7 cellular contexts compared by ENCODE assay signal in genomic region chr7:73204898-73205297, GRCh38.
DNase-seq lines count a peak whose midpoint lies in the region; ATAC-seq, FAIRE-seq and TF ChIP-seq lines count a peak whose summit lies in the region.
"Not testable (repeated sequence)": the region's sequence is repeated elsewhere in the genome, so short reads cannot be mapped to it uniquely, and the experiment has no call there.

No MANE protein-coding gene starts in this region.

- H3K4me3 ChIP-seq in GM12865 (ENCODE audit: low read depth, low read length); SJSA1; K562: not testable (repeated sequence)

- not testable (repeated sequence) for H3K36me3 ChIP-seq in SJSA1; K562 (ENCODE audit: control insufficient read depth, insufficient read depth, low read length)

- FAIRE-seq in K562 (lab: Jason Lieb, UNC), result not testable (repeated sequence)

- H3K9me3 ChIP-seq in SJSA1 (replicated peaks); K562 (replicated peaks; ENCODE audit: control insufficient read depth, insufficient read depth, low read depth, low read length): not testable (repeated sequence)

- ATAC-seq in K562, result not testable (repeated sequence)
- ATAC-seq in esophagus mucosa, result peak; percentile 55

- not testable (repeated sequence) for TF ChIP-seq POLR2A in K562 (conservative IDR thresholded peaks at IDR 0.05)

- not testable (repeated sequence) for H4K20me1 ChIP-seq in K562 (replicated peaks; ENCODE audit: control insufficient read depth, insufficient read depth, low read length)

- H3K79me2 ChIP-seq in K562 (ENCODE audit: control insufficient read depth, insufficient read depth, low read length), result not testable (repeated sequence)

- not testable (repeated sequence) for H3K4me2 ChIP-seq in K562 (ENCODE audit: insufficient read depth, low read length)

- in situ Hi-C loops in K562 (cut with MboI), result not testable (repeated sequence)

- intact Hi-C loops in K562 (cut with micrococcal nuclease); posterior vena cava (cut with DNase I): not testable (repeated sequence)

- not testable (repeated sequence) for BruUV-seq in K562 (replicated peaks; lab: Mats Ljungman, UMichigan)

- not testable (repeated sequence) for H3K9me1 ChIP-seq in K562 (ENCODE audit: control insufficient read depth, insufficient read depth, low read length)

- TF ChIP-seq EP300 in K562 (IDR thresholded peaks at IDR 0.05; ENCODE audit: low read length), result not testable (repeated sequence)

- peak; percentile 0 for DNase-seq in GM12865 (ENCODE audit: low read depth)
- peak; percentile 41 for DNase-seq in LHCN-M2 (ENCODE audit: low read depth)
- peak; percentile 61 to 67 for DNase-seq in SJSA1 (ENCODE audit: low read depth in 1 of 2, low spot score in 2 of 2)
- not testable (repeated sequence) for DNase-seq in K562 (ENCODE audit: extremely low read depth in 1 of 4, low spot score in 3 of 4)
- peak; percentile 87 for DNase-seq in iris pigment epithelial cell (ENCODE audit: low read depth)
- peak; percentile 0 for DNase-seq in posterior vena cava (ENCODE audit: low spot score)

- not testable (repeated sequence) for TF ChIP-seq CTCF in GM12865 (IDR thresholded peaks at IDR 0.05; ENCODE audit: insufficient read depth, low read depth, low read length, missing control alignments); K562 (IDR thresholded peaks at IDR 0.05 in 2 of 3, conservative IDR thresholded peaks at IDR 0.05 in 1 of 3; ENCODE audit: insufficient read depth in 2 of 3, low read depth in 1 of 3, low read length in 3 of 3)

- POLR2A ChIA-PET in K562 (lab: Yijun Ruan, JAX), result not testable (repeated sequence)

- H3K9ac ChIP-seq in K562 (ENCODE audit: insufficient read depth in 1 of 2, low read depth in 2 of 2, low read length in 2 of 2), result not testable (repeated sequence)

- not testable (repeated sequence) for H3K27ac ChIP-seq in SJSA1; K562 (ENCODE audit: extremely low read depth, low read depth, low read length)

- H3K4me1 ChIP-seq in SJSA1 (replicated peaks); K562 (replicated peaks in 1 of 2; ENCODE audit: control insufficient read depth in 2 of 2, insufficient read depth in 2 of 2, low read length in 2 of 2): not testable (repeated sequence)

- H3K27me3 ChIP-seq in SJSA1 (replicated peaks); K562 (ENCODE audit: control insufficient read depth in 2 of 2, insufficient read depth in 2 of 2, low read length in 2 of 2): not testable (repeated sequence)

- not testable (repeated sequence) for TF ChIP-seq RAD21 in K562 (CRISPR knock-in tag; conservative IDR thresholded peaks at IDR 0.05 in 1 of 2, IDR thresholded peaks at IDR 0.05 in 1 of 2)

- 68% methylated on average over 5 of the region's 5 CpGs for WGBS in K562 (ENCODE audit: insufficient coverage, low coverage, missing lambda C conversion rate)

- CTCF ChIA-PET in K562 (lab: Yijun Ruan, JAX; ENCODE audit: low intra/inter-chr PET ratio), result not testable (repeated sequence)

- H2AFZ ChIP-seq in K562 (ENCODE audit: low read depth, low read length), result not testable (repeated sequence)

TF ChIP-seq in K562, 482 proteins besides CTCF, POLR2A, EP300 and RAD21:
- 0 out of 2 replicates have a peak, but pooled peaks have one; percentile 11 for TF ChIP-seq ZNF316 (IDR thresholded peaks at IDR 0.05)
- 0 out of 2 replicates have a peak, but pooled peaks have one; percentile 11 for TF ChIP-seq NFE2 (IDR thresholded peaks at IDR 0.05; ENCODE audit: low read depth)
- TF ChIP-seq FOSL1 (tag; conservative IDR thresholded peaks at IDR 0.05), result peak; percentile 27; the same call in 1 of the 2 replicates
TF ChIP-seq in K562: peak in this region for 3; not testable (repeated sequence) for 479.
